ENCODE assay signal across 18 cellular contexts in the genomic region with DNA sequence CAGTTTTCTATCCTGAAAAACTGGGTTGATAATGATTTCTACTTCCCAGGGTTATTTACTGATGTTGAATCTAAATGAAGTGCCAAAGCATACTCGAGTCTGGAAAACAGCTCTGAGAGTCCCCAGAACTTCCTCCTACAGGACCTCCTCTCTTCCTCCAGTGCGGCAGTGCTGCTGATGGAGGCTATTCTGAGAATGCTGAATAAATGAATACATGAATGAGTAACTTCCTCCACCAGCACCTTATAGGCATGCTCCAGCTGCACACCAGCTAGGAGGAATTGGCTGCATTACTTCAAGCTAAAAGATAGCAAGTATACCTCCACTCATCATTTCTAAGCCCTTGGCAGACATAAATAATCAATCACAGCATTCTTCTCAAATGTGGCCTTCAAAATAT.
"Had no signal": no experiment of that assay in that cellular context is flagged by ENCODE, and none has a peak within 500 bp of the region (broad histone marks: within the 10 kb centered on the region; RNA-seq: fewer than 3 reads in every experiment).

No MANE protein-coding gene starts in this region.

- DNase-seq: activated CD4-positive, alpha-beta T cell treated with anti-CD3 and anti-CD28 coated beads, Interleukin-2, amount 10 ng/mL, durations not matched to agents 24 days and 14 days; activated CD8-positive, alpha-beta T cell treated with anti-CD3 and anti-CD28 coated beads for 36 hours; activated naive CD4-positive, alpha-beta T cell treated with Interleukin-2 at 50 U/mL for 16 hours; activated naive CD8-positive, alpha-beta T cell treated with anti-CD3 and anti-CD28 coated beads, Interleukin-2, amount 10 ng/mL, durations not matched to agents 7 days and 5 days; activated T-cell treated with anti-CD3 and anti-CD28 coated beads, Interleukin-2, amount 50 U/mL, for 1 hour; central memory CD4-positive, alpha-beta T cell; dorsolateral prefrontal cortex; endodermal cell; mesendoderm; naive thymus-derived CD8-positive, alpha-beta T cell; ovary; stimulated activated CD4-positive, alpha-beta T cell treated with anti-CD3 and anti-CD28 coated beads, Interleukin-12 subunit alpha, Interleukin-12 subunit beta, amount 100 ng/mL, for 4 hours; stimulated activated CD4-positive, alpha-beta T cell treated with anti-CD3 and anti-CD28 coated beads, Interleukin-1b, Interleukin-23, amount 100 ng/mL, for 48 hours; transverse colon had no signal

- H3K4me1 Mint-ChIP-seq: activated CD4-positive, alpha-beta T cell treated with anti-CD3 and anti-CD28 coated beads, Interleukin-2, amount 10 ng/mL, durations not matched to agents 24 days and 14 days; activated naive CD8-positive, alpha-beta T cell treated with anti-CD3 and anti-CD28 coated beads, Interleukin-2, amount 10 ng/mL, durations not matched to agents 7 days and 5 days had no signal

- ATAC-seq: activated CD8-positive, alpha-beta T cell treated with anti-CD3 and anti-CD28 coated beads for 36 hours; naive thymus-derived CD8-positive, alpha-beta T cell had no signal

- H3K36me3 Mint-ChIP-seq: activated naive CD8-positive, alpha-beta T cell treated with anti-CD3 and anti-CD28 coated beads, Interleukin-2, amount 10 ng/mL, durations not matched to agents 7 days and 5 days had no signal

- H3K27ac ChIP-seq: dorsolateral prefrontal cortex, epithelial cell of prostate, ovary, suprapubic skin had no signal

- H3K9me3 ChIP-seq: ovary, suprapubic skin had no signal

- H3K4me1 ChIP-seq: suprapubic skin, transverse colon had no signal

- H3K27ac Mint-ChIP-seq: activated CD4-positive, alpha-beta T cell treated with anti-CD3 and anti-CD28 coated beads, Interleukin-2, amount 10 ng/mL, durations not matched to agents 24 days and 14 days; activated CD8-positive, alpha-beta T cell treated with anti-CD3 and anti-CD28 coated beads for 36 hours; activated naive CD8-positive, alpha-beta T cell treated with anti-CD3 and anti-CD28 coated beads, Interleukin-2, amount 10 ng/mL, durations not matched to agents 7 days and 5 days; activated T-helper 2 cell treated with anti-CD3 and anti-CD28 coated beads, Interferon-gamma antibody, Interleukin-2, Interleukin-4, amounts not matched to agents 10 μg/mL and 5 μg/mL and 100 μg/mL, durations not matched to agents 14 hours and 24 hours and 36 hours; endodermal cell; naive thymus-derived CD8-positive, alpha-beta T cell; stimulated activated naive CD8-positive, alpha-beta T cell treated with anti-CD3 and anti-CD28 coated beads, Interleukin-15, Interleukin-2, amounts not matched to agents 100 ng/mL and 50 ng/mL, for 24 hours had no signal

- H3K4me3 ChIP-seq: dorsolateral prefrontal cortex, ovary, suprapubic skin, transverse colon had no signal

- H3K4me3 Mint-ChIP-seq: activated CD4-positive, alpha-beta T cell treated with anti-CD3 and anti-CD28 coated beads, Interleukin-2, amount 10 ng/mL, durations not matched to agents 24 days and 14 days; activated CD8-positive, alpha-beta T cell treated with anti-CD3 and anti-CD28 coated beads for 36 hours; activated naive CD8-positive, alpha-beta T cell treated with anti-CD3 and anti-CD28 coated beads, Interleukin-2, amount 10 ng/mL, durations not matched to agents 7 days and 5 days; endodermal cell; naive thymus-derived CD8-positive, alpha-beta T cell; stimulated activated naive CD8-positive, alpha-beta T cell treated with anti-CD3 and anti-CD28 coated beads, Interleukin-15, Interleukin-2, amounts not matched to agents 100 ng/mL and 50 ng/mL, for 24 hours had no signal

- H3K27me3 ChIP-seq: dorsolateral prefrontal cortex, ovary, suprapubic skin, transverse colon had no signal

- H3K27me3 Mint-ChIP-seq: stimulated activated naive CD8-positive, alpha-beta T cell treated with anti-CD3 and anti-CD28 coated beads, Interleukin-15, Interleukin-2, amounts not matched to agents 100 ng/mL and 50 ng/mL, for 24 hours had no signal

- H3K36me3 ChIP-seq: ovary, suprapubic skin, transverse colon had no signal
